ENCODE assay signal across 33 cellular contexts in the genomic region with DNA sequence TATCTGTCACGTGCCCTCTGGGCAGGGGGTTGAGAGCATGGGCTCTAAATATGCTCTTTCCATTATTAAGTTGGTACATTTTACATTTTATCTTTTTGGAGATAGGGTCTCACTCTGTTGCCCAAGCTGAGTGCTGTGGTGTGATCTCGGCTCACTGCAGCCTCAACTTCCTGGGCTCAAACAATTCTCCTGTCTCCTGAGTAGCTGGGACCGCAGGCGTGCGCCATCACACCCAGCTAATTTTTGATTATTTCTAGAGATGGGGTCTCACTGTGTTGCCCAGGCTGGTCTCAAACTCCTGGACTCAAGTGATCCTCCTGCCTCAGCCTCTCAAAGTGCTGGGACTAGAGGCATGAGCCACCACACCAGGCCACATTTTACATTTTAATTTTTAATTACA.
"Had no signal": no experiment of that assay in that cellular context is flagged by ENCODE, and none has a peak within 500 bp of the region (broad histone marks: within the 10 kb centered on the region; RNA-seq: fewer than 3 reads in every experiment).

No MANE protein-coding gene starts in this region.

- ATAC-seq: activated CD4-positive, alpha-beta T cell treated with anti-CD3 and anti-CD28 coated beads for 36 hours; activated CD4-positive, CD25-positive, alpha-beta regulatory T cell treated with anti-CD3 and anti-CD28 coated beads, Interleukin-2, amount 50 U/mL, for 24 hours; activated CD8-positive, alpha-beta memory T cell treated with anti-CD3 and anti-CD28 coated beads, Interleukin-2, amount 10 ng/mL, durations not matched to agents 7 days and 5 days; activated CD8-positive, alpha-beta T cell treated with anti-CD3 and anti-CD28 coated beads, Interleukin-2, amount 10 ng/mL, durations not matched to agents 7 days and 5 days; activated naive CD8-positive, alpha-beta T cell treated with anti-CD3 and anti-CD28 coated beads, Interleukin-2, amount 50 U/mL, for 24 hours had no signal

- H3K4me1 Mint-ChIP-seq: activated CD4-positive, alpha-beta memory T cell treated with anti-CD3 and anti-CD28 coated beads, Interleukin-2, amount 10 ng/mL, durations not matched to agents 7 days and 5 days; activated CD4-positive, alpha-beta T cell treated with anti-CD3 and anti-CD28 coated beads for 36 hours; activated CD4-positive, alpha-beta T cell treated with anti-CD3 and anti-CD28 coated beads, Interleukin-2, amount 10 ng/mL, durations not matched to agents 7 days and 5 days; activated CD8-positive, alpha-beta memory T cell treated with anti-CD3 and anti-CD28 coated beads, Interleukin-2, amount 10 ng/mL, durations not matched to agents 7 days and 5 days; activated naive CD8-positive, alpha-beta T cell treated with anti-CD3 and anti-CD28 coated beads, Interleukin-2, amount 10 ng/mL, durations not matched to agents 7 days and 5 days; activated naive CD8-positive, alpha-beta T cell treated with anti-CD3 and anti-CD28 coated beads, Interleukin-2, amount 50 U/mL, for 24 hours; brain; central memory CD8-positive, alpha-beta T cell had no signal

- H3K27ac Mint-ChIP-seq: activated CD4-positive, alpha-beta memory T cell treated with anti-CD3 and anti-CD28 coated beads, Interleukin-2, amount 10 ng/mL, durations not matched to agents 7 days and 5 days; activated CD4-positive, alpha-beta T cell treated with anti-CD3 and anti-CD28 coated beads for 36 hours; activated CD4-positive, alpha-beta T cell treated with anti-CD3 and anti-CD28 coated beads, Interleukin-2, amount 10 ng/mL, durations not matched to agents 7 days and 5 days; activated CD8-positive, alpha-beta memory T cell treated with anti-CD3 and anti-CD28 coated beads, Interleukin-2, amount 10 ng/mL, durations not matched to agents 7 days and 5 days; activated CD8-positive, alpha-beta T cell treated with anti-CD3 and anti-CD28 coated beads, Interleukin-2, amount 10 ng/mL, durations not matched to agents 7 days and 5 days; activated naive CD8-positive, alpha-beta T cell; activated naive CD8-positive, alpha-beta T cell treated with anti-CD3 and anti-CD28 coated beads, Interleukin-2, amount 10 ng/mL, durations not matched to agents 7 days and 5 days; activated naive CD8-positive, alpha-beta T cell treated with anti-CD3 and anti-CD28 coated beads, Interleukin-2, amount 50 U/mL, for 24 hours; activated T-cell treated with anti-CD3 and anti-CD28 coated beads, Interleukin-2, amount 50 U/mL, for 24 hours; activated T-helper 2 cell treated with anti-CD3 and anti-CD28 coated beads, Interferon-gamma antibody, Interleukin-2, Interleukin-4, amounts not matched to agents 10 μg/mL and 5 μg/mL and 100 μg/mL, durations not matched to agents 14 hours and 24 hours and 36 hours; brain; T-helper 1 cell treated with Interleukin-12 subunit alpha and Interleukin-12 subunit beta and Interleukin-4 antibody, amounts not matched to agents 30 μg/mL and 1 μg/mL, for 36 hours; T-helper 2 cell treated with Interferon-gamma antibody and Interleukin-4, amounts not matched to agents 5 μg/mL and 100 μg/mL, for 36 hours had no signal

- DNase-seq: activated CD4-positive, alpha-beta memory T cell treated with anti-CD3 and anti-CD28 coated beads, Interleukin-2, amount 10 ng/mL, durations not matched to agents 7 days and 5 days; activated CD4-positive, alpha-beta T cell treated with anti-CD3 and anti-CD28 coated beads for 1 hour; activated CD4-positive, alpha-beta T cell treated with anti-CD3 and anti-CD28 coated beads for 36 hours; activated CD4-positive, alpha-beta T cell treated with anti-CD3 and anti-CD28 coated beads for 48 hours; activated CD4-positive, alpha-beta T cell treated with anti-CD3 and anti-CD28 coated beads, Interleukin-2, amount 10 ng/mL, durations not matched to agents 7 days and 5 days; activated CD4-positive, alpha-beta T cell treated with anti-CD3 and anti-CD28 coated beads, Interleukin-2, amount 50 U/mL, for 48 hours; activated CD4-positive, CD25-positive, alpha-beta regulatory T cell; activated CD8-positive, alpha-beta memory T cell treated with anti-CD3 and anti-CD28 coated beads for 24 hours; activated CD8-positive, alpha-beta memory T cell treated with anti-CD3 and anti-CD28 coated beads, Interleukin-2, amount 10 ng/mL, durations not matched to agents 7 days and 5 days; activated CD8-positive, alpha-beta memory T cell treated with anti-CD3 and anti-CD28 coated beads, Interleukin-2, amount 50 U/mL, for 48 hours; activated CD8-positive, alpha-beta T cell treated with anti-CD3 and anti-CD28 coated beads, Interleukin-2, amount 10 ng/mL, durations not matched to agents 7 days and 5 days; activated effector memory CD4-positive, alpha-beta T cell treated with Interleukin-2 at 50 U/mL for 16 hours; activated gamma-delta T cell; activated naive CD4-positive, alpha-beta T cell treated with anti-CD3 and anti-CD28 coated beads, Interleukin-2, amount 50 U/mL, for 16 hours; activated naive CD4-positive, alpha-beta T cell treated with Interleukin-2 at 50 U/mL for 16 hours; activated naive CD8-positive, alpha-beta T cell treated with anti-CD3 and anti-CD28 coated beads, Interleukin-2, amount 10 ng/mL, durations not matched to agents 7 days and 5 days; activated naive CD8-positive, alpha-beta T cell treated with anti-CD3 and anti-CD28 coated beads, Interleukin-2, amount 50 U/mL, for 24 hours; activated T-cell treated with anti-CD3 and anti-CD28 coated beads, Interleukin-2, amount 50 U/mL, for 24 hours; activated T-cell treated with anti-CD3 and anti-CD28 coated beads, Interleukin-2, amount 50 U/mL, for 48 hours; amygdala; anterior cingulate cortex; caudate nucleus; cerebellar nuclear complex; T-helper 1 cell; T-helper 2 cell; T-helper 9 cell had no signal

- H3K27me3 Mint-ChIP-seq: activated CD4-positive, alpha-beta memory T cell treated with anti-CD3 and anti-CD28 coated beads, Interleukin-2, amount 10 ng/mL, durations not matched to agents 7 days and 5 days; activated CD4-positive, alpha-beta T cell treated with anti-CD3 and anti-CD28 coated beads for 36 hours; activated CD4-positive, alpha-beta T cell treated with anti-CD3 and anti-CD28 coated beads, Interleukin-2, amount 10 ng/mL, durations not matched to agents 7 days and 5 days; activated naive CD8-positive, alpha-beta T cell; activated naive CD8-positive, alpha-beta T cell treated with anti-CD3 and anti-CD28 coated beads, Interleukin-2, amount 10 ng/mL, durations not matched to agents 7 days and 5 days; activated naive CD8-positive, alpha-beta T cell treated with anti-CD3 and anti-CD28 coated beads, Interleukin-2, amount 50 U/mL, for 24 hours; activated T-cell treated with anti-CD3 and anti-CD28 coated beads, Interleukin-2, amount 50 U/mL, for 24 hours had no signal

- H3K36me3 Mint-ChIP-seq: activated CD8-positive, alpha-beta memory T cell treated with anti-CD3 and anti-CD28 coated beads, Interleukin-2, amount 10 ng/mL, durations not matched to agents 7 days and 5 days; activated naive CD8-positive, alpha-beta T cell; activated naive CD8-positive, alpha-beta T cell treated with anti-CD3 and anti-CD28 coated beads, Interleukin-2, amount 10 ng/mL, durations not matched to agents 7 days and 5 days; brain had no signal

- H3K9me3 Mint-ChIP-seq: activated CD4-positive, alpha-beta memory T cell treated with anti-CD3 and anti-CD28 coated beads, Interleukin-2, amount 10 ng/mL, durations not matched to agents 7 days and 5 days; activated CD4-positive, alpha-beta T cell treated with anti-CD3 and anti-CD28 coated beads, Interleukin-2, amount 10 ng/mL, durations not matched to agents 7 days and 5 days; activated naive CD8-positive, alpha-beta T cell treated with anti-CD3 and anti-CD28 coated beads, Interleukin-2, amount 10 ng/mL, durations not matched to agents 7 days and 5 days; activated naive CD8-positive, alpha-beta T cell treated with anti-CD3 and anti-CD28 coated beads, Interleukin-2, amount 50 U/mL, for 24 hours; activated T-cell treated with anti-CD3 and anti-CD28 coated beads, Interleukin-2, amount 50 U/mL, for 24 hours; activated T-helper 2 cell treated with anti-CD3 and anti-CD28 coated beads, Interferon-gamma antibody, Interleukin-2, Interleukin-4, amounts not matched to agents 10 μg/mL and 5 μg/mL and 100 μg/mL, durations not matched to agents 14 hours and 24 hours and 36 hours; brain; central memory CD8-positive, alpha-beta T cell; T-helper 1 cell treated with Interleukin-12 subunit alpha and Interleukin-12 subunit beta and Interleukin-4 antibody, amounts not matched to agents 30 μg/mL and 1 μg/mL, for 36 hours; T-helper 2 cell treated with Interferon-gamma antibody and Interleukin-4, amounts not matched to agents 5 μg/mL and 100 μg/mL, for 36 hours had no signal

- H3K4me3 Mint-ChIP-seq: activated CD4-positive, alpha-beta memory T cell treated with anti-CD3 and anti-CD28 coated beads, Interleukin-2, amount 10 ng/mL, durations not matched to agents 7 days and 5 days; activated CD4-positive, alpha-beta T cell treated with anti-CD3 and anti-CD28 coated beads for 36 hours; activated CD4-positive, alpha-beta T cell treated with anti-CD3 and anti-CD28 coated beads, Interleukin-2, amount 10 ng/mL, durations not matched to agents 7 days and 5 days; activated CD8-positive, alpha-beta memory T cell treated with anti-CD3 and anti-CD28 coated beads, Interleukin-2, amount 10 ng/mL, durations not matched to agents 7 days and 5 days; activated CD8-positive, alpha-beta T cell treated with anti-CD3 and anti-CD28 coated beads, Interleukin-2, amount 10 ng/mL, durations not matched to agents 7 days and 5 days; activated naive CD8-positive, alpha-beta T cell; activated naive CD8-positive, alpha-beta T cell treated with anti-CD3 and anti-CD28 coated beads, Interleukin-2, amount 10 ng/mL, durations not matched to agents 7 days and 5 days; activated naive CD8-positive, alpha-beta T cell treated with anti-CD3 and anti-CD28 coated beads, Interleukin-2, amount 50 U/mL, for 24 hours; activated T-cell treated with anti-CD3 and anti-CD28 coated beads, Interleukin-2, amount 50 U/mL, for 24 hours; brain; central memory CD8-positive, alpha-beta T cell; T-helper 1 cell treated with Interleukin-12 subunit alpha and Interleukin-12 subunit beta and Interleukin-4 antibody, amounts not matched to agents 30 μg/mL and 1 μg/mL, for 36 hours; T-helper 2 cell treated with Interferon-gamma antibody and Interleukin-4, amounts not matched to agents 5 μg/mL and 100 μg/mL, for 36 hours had no signal
